9 cellular contexts compared by ENCODE assay signal in the genomic region with DNA sequence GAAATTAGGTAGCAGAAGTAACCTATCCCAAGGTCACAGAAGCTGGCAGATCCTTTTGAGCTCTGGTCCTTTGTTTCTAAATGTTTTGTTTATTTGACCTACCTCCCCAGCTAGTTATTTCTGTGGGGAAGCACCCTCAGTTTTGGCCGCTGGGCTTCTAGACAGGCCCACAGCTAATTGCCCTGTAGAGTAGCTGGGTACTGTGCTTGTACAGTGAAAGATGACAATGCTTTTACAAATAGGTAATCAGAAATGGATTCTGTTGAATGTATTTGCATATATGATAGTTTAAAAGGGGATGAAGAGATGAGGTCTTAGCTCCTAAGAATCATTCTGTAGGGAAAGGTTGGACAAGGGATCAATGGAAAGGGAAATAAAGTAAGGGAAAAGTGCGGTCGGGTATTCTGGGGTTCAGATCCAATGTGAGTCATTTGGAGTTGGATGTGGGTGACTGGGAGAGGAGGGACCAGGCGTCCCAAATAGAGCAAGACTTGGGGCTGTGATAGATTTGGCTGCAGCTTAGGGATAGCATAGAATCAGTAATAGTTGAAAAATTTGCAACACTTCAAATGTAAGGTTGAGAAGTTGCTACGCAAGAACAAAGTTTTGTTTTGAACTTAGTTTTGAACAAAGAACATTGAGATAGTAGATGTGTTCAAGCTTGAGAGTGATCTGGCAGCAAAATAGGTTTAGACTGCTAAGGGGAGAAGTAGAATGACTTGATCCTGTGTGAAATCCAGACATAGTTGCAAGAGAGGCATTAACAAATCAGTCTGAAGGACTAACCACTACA. TPM values are rescaled to one million over a fixed set of nuclear protein-coding genes. Genes with fewer than 3 reads are reported as not detected.
DNase-seq lines count a peak whose midpoint lies in the region; ATAC-seq and TF ChIP-seq lines count a peak whose summit lies in the region.
"Had no signal": no experiment of that assay in that cellular context is flagged by ENCODE, and none has a peak within 500 bp of the region (broad histone marks: within the 10 kb centered on the region; RNA-seq: fewer than 3 reads in every experiment).

No MANE protein-coding gene starts in this region.

- peak overlapping the region; percentile 82 for H3K4me2 ChIP-seq in SK-N-SH

- H3K36me3 ChIP-seq in SK-N-SH (replicated peaks in 1 of 2; ENCODE audit: control insufficient read depth in 1 of 2, insufficient read depth in 2 of 2, low read length in 1 of 2) (peaks cover 5 to 14% of the 10 kb centered on the region in 2 experiments), iPS-15b (ENCODE audit: control insufficient read depth, insufficient read depth, low read length) (no peaks in the 10 kb centered on the region)

- intact Hi-C loops in activated T-helper 2 cell treated with anti-CD3 and anti-CD28 coated beads, Interferon-gamma antibody, Interleukin-2, Interleukin-4, amounts not matched to agents 10 μg/mL and 5 μg/mL and 100 μg/mL, durations not matched to agents 14 hours and 24 hours and 36 hours (cut with micrococcal nuclease), result loop anchor here (2.0 kb wide), 1 partner anchor 35 kb away; no protein-coding TSS in a partner anchor

- H3K27ac Mint-ChIP-seq in activated T-helper 2 cell treated with anti-CD3 and anti-CD28 coated beads, Interferon-gamma antibody, Interleukin-2, Interleukin-4, amounts not matched to agents 10 μg/mL and 5 μg/mL and 100 μg/mL, durations not matched to agents 14 hours and 24 hours and 36 hours, result no peak overlapping the region
- H3K27ac Mint-ChIP-seq in stimulated activated memory B cell treated with anti-CD40 and anti-IgM and Interleukin-4, amounts not matched to agents 10 μg/mL and 1 μg/mL and 100 μg/mL, for 72 hours, result peak overlapping the region; percentile 100

- POLR2A ChIA-PET in SK-N-SH (lab: Yijun Ruan, JAX), result no interaction called here

- no peak for ATAC-seq in SK-N-SH treated with all-trans-retinoic acid at 6 μM for 48 hours
- ATAC-seq in stimulated activated memory B cell treated with anti-CD40 and anti-IgM and Interleukin-4, amounts not matched to agents 10 μg/mL and 1 μg/mL and 100 μg/mL, for 72 hours, result no peak
- ATAC-seq: HCT116 had no signal

- peak overlapping the region; percentile 86 to 88; a peak in 3 of 4 replicates for H3K27ac ChIP-seq in SK-N-SH (ENCODE audit: low read depth in 2 of 2, low read length in 1 of 2)

- H3K4me3 ChIP-seq in SK-N-SH (ENCODE audit: low read depth in 2 of 2, low read length in 1 of 2) (peak overlapping the region; percentile 73 to 88), iPS-15b (ENCODE audit: low read depth, low read length) (peak overlapping the region; percentile 97)

- no peak for DNase-seq in SK-N-SH
- no peak for DNase-seq in activated T-helper 2 cell treated with anti-CD3 and anti-CD28 coated beads, Interferon-gamma antibody, Interleukin-2, Interleukin-4, amounts not matched to agents 10 μg/mL and 5 μg/mL and 100 μg/mL, durations not matched to agents 14 hours and 24 hours and 36 hours (ENCODE audit: low spot score)
- no peak for DNase-seq in RKO (ENCODE audit: low spot score)
- DNase-seq in HT-29 (ENCODE audit: low spot score), result no peak
- DNase-seq in dedifferentiated amniotic fluid mesenchymal stem cell (ENCODE audit: extremely low spot score), result no peak

- H3K9ac ChIP-seq in SK-N-SH, result peak overlapping the region; percentile 85; the same call in 1 of the 2 replicates
- no peak overlapping the region for H3K9ac ChIP-seq in iPS-15b (ENCODE audit: low read depth, low read length)

- H3K9me3 ChIP-seq in SK-N-SH (no peaks in the 10 kb centered on the region), iPS-15b (ENCODE audit: control insufficient read depth, insufficient read depth, low read length) (no peaks in the 10 kb centered on the region)

- H3K4me3 Mint-ChIP-seq in activated T-helper 2 cell treated with anti-CD3 and anti-CD28 coated beads, Interferon-gamma antibody, Interleukin-2, Interleukin-4, amounts not matched to agents 10 μg/mL and 5 μg/mL and 100 μg/mL, durations not matched to agents 14 hours and 24 hours and 36 hours (ENCODE audit: low read depth), result peak overlapping the region; percentile 100
- peak overlapping the region; percentile 100 for H3K4me3 Mint-ChIP-seq in stimulated activated memory B cell treated with anti-CD40 and anti-IgM and Interleukin-4, amounts not matched to agents 10 μg/mL and 1 μg/mL and 100 μg/mL, for 72 hours

- TF ChIP-seq RAD21 in SK-N-SH (IDR thresholded peaks at IDR 0.05; ENCODE audit: low read length), result no peak

- peaks cover 74% of the 10 kb centered on the region for H4K20me1 ChIP-seq in SK-N-SH (ENCODE audit: insufficient read depth)

- peaks cover 82% of the 10 kb centered on the region for H3K79me2 ChIP-seq in SK-N-SH (ENCODE audit: insufficient read depth)

- H3K36me3 Mint-ChIP-seq in activated T-helper 2 cell treated with anti-CD3 and anti-CD28 coated beads, Interferon-gamma antibody, Interleukin-2, Interleukin-4, amounts not matched to agents 10 μg/mL and 5 μg/mL and 100 μg/mL, durations not matched to agents 14 hours and 24 hours and 36 hours (ENCODE audit: low read depth), result peaks cover 49% of the 10 kb centered on the region
- H3K36me3 Mint-ChIP-seq in stimulated activated memory B cell treated with anti-CD40 and anti-IgM and Interleukin-4, amounts not matched to agents 10 μg/mL and 1 μg/mL and 100 μg/mL, for 72 hours, result peaks cover 25% of the 10 kb centered on the region

- peaks cover 11% of the 10 kb centered on the region for H3F3A ChIP-seq in SK-N-SH (replicated peaks; ENCODE audit: insufficient read depth)

- CTCF ChIA-PET in SK-N-SH (lab: Yijun Ruan, JAX), result interaction anchor here (0.6 to 2.0 kb wide), 19 partner anchors 8 to 394 kb away, joined by 3 to 23 read pairs (median 3); no protein-coding TSS in a partner anchor

- no peak overlapping the region for H2AFZ ChIP-seq in SK-N-SH (ENCODE audit: low read depth)

- WGBS in SK-N-SH (ENCODE audit: low lambda C conversion rate), result 84% methylated on average over 5 of the region's 5 CpGs

- TF ChIP-seq CTCF in SK-N-SH (IDR thresholded peaks at IDR 0.05), result no peak

- H3K27me3 ChIP-seq in SK-N-SH (ENCODE audit: insufficient read depth) (no peaks in the 10 kb centered on the region), iPS-15b (ENCODE audit: control insufficient read depth, insufficient read depth, low read length) (no peaks in the 10 kb centered on the region)

- H3K4me1 ChIP-seq in SK-N-SH (ENCODE audit: control insufficient read depth in 1 of 2, insufficient read depth in 2 of 2, low read depth in 1 of 2, low read length in 1 of 2) (peaks cover 5 to 15% of the 10 kb centered on the region in 2 experiments; a peak in 3 of 4 replicates), iPS-15b (ENCODE audit: control insufficient read depth, insufficient read depth, low read length) (peaks cover 14% of the 10 kb centered on the region)

- TF ChIP-seq EP300 in SK-N-SH (IDR thresholded peaks at IDR 0.05; ENCODE audit: borderline replicate concordance in 1 of 2, low read depth in 1 of 2, low read length in 1 of 2), result no peak

- no peaks in the 10 kb centered on the region for H3K27me3 Mint-ChIP-seq in activated T-helper 2 cell treated with anti-CD3 and anti-CD28 coated beads, Interferon-gamma antibody, Interleukin-2, Interleukin-4, amounts not matched to agents 10 μg/mL and 5 μg/mL and 100 μg/mL, durations not matched to agents 14 hours and 24 hours and 36 hours (ENCODE audit: low read depth)
- H3K27me3 Mint-ChIP-seq in stimulated activated memory B cell treated with anti-CD40 and anti-IgM and Interleukin-4, amounts not matched to agents 10 μg/mL and 1 μg/mL and 100 μg/mL, for 72 hours, result no peaks in the 10 kb centered on the region

- H3K9me3 Mint-ChIP-seq in activated T-helper 2 cell treated with anti-CD3 and anti-CD28 coated beads, Interferon-gamma antibody, Interleukin-2, Interleukin-4, amounts not matched to agents 10 μg/mL and 5 μg/mL and 100 μg/mL, durations not matched to agents 14 hours and 24 hours and 36 hours, result no peaks in the 10 kb centered on the region
- H3K9me3 Mint-ChIP-seq in stimulated activated memory B cell treated with anti-CD40 and anti-IgM and Interleukin-4, amounts not matched to agents 10 μg/mL and 1 μg/mL and 100 μg/mL, for 72 hours, result no peaks in the 10 kb centered on the region

- H3K9me2 ChIP-seq in SK-N-SH, result no peaks in the 10 kb centered on the region

- peaks cover 38% of the 10 kb centered on the region for H3K4me1 Mint-ChIP-seq in activated T-helper 2 cell treated with anti-CD3 and anti-CD28 coated beads, Interferon-gamma antibody, Interleukin-2, Interleukin-4, amounts not matched to agents 10 μg/mL and 5 μg/mL and 100 μg/mL, durations not matched to agents 14 hours and 24 hours and 36 hours (ENCODE audit: low read depth)
- peaks cover 59% of the 10 kb centered on the region for H3K4me1 Mint-ChIP-seq in stimulated activated memory B cell treated with anti-CD40 and anti-IgM and Interleukin-4, amounts not matched to agents 10 μg/mL and 1 μg/mL and 100 μg/mL, for 72 hours

TF ChIP-seq in SK-N-SH treated with all-trans-retinoic acid at 6 μM for 48 hours, 23 proteins besides CTCF, POLR2A, EP300 and RAD21:
- TF ChIP-seq ZFP3 (CRISPR knock-in tag; IDR thresholded peaks at IDR 0.05) (no peak), ZNF565 (CRISPR knock-in tag; conservative IDR thresholded peaks at IDR 0.05; ENCODE audit: low read depth) (no peak), GLIS3 (CRISPR knock-in tag; IDR thresholded peaks at IDR 0.05) (no peak), ZFP30 (CRISPR knock-in tag; IDR thresholded peaks at IDR 0.05) (no peak), PPARA (CRISPR knock-in tag; IDR thresholded peaks at IDR 0.05; ENCODE audit: borderline replicate concordance) (no peak), ISL1 (CRISPR knock-in tag; IDR thresholded peaks at IDR 0.05) (no peak)
- TF ChIP-seq, protein P1, sequence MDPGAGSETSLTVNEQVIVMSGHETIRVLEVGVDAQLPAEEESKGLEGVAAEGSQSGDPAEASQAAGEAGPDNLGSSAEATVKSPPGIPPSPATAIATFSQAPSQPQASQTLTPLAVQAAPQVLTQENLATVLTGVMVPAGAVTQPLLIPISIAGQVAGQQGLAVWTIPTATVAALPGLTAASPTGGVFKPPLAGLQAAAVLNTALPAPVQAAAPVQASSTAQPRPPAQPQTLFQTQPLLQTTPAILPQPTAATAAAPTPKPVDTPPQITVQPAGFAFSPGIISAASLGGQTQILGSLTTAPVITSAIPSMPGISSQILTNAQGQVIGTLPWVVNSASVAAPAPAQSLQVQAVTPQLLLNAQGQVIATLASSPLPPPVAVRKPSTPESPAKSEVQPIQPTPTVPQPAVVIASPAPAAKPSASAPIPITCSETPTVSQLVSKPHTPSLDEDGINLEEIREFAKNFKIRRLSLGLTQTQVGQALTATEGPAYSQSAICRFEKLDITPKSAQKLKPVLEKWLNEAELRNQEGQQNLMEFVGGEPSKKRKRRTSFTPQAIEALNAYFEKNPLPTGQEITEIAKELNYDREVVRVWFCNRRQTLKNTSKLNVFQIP (CRISPR knock-in tag; IDR thresholded peaks at IDR 0.05; ENCODE audit: borderline replicate concordance, low read depth), result no peak

RNA-seq across cellular contexts. Expression of gene NUDT4, which starts 3.7 kb away (rescaled TPM):
- polyA plus RNA-seq in SK-N-SH (2012; rRNA removed), result 19.8 and 26.0 TPM in 2 replicates
- 31.6 and 41.1 TPM in 2 replicates for polyA plus RNA-seq in SK-N-SH (2012; cell fraction: cytosol; rRNA removed)
- 10.8 and 16.7 TPM in 2 replicates for polyA plus RNA-seq in SK-N-SH (2012; cell fraction: nucleus; rRNA removed)
- 92.0 and 93.9 TPM in 2 replicates for total RNA-seq in activated T-helper 2 cell treated with anti-CD3 and anti-CD28 coated beads, Interferon-gamma antibody, Interleukin-2, Interleukin-4, amounts not matched to agents 10 μg/mL and 5 μg/mL and 100 μg/mL, durations not matched to agents 14 hours and 24 hours and 36 hours
- 120 and 129 TPM in 2 replicates for total RNA-seq in HT-29 (2014; rRNA removed; shearing (Covaris generic))
